13 cellular contexts compared by ENCODE assay signal in the genomic region with DNA sequence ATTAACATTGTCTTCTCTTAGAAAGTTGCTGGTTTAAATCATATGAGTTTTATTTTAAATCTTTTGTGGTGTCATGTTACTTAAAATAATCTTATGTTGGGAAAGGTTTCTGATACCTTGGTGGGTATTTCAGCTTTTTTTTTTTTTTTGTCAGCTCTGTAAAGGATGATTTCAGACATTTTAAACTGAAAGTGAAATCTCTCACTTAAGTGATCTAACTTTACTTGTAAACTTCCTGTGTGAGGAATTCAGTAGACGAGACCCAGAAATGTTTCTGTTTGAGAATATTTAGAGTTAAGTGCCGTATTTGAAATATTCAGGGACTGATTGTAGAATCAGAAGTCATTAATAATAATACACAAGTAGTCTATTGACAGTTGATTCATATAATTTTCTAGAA. TPM values are rescaled to one million over a fixed set of nuclear protein-coding genes. Genes with fewer than 3 reads are reported as not detected.
DNase-seq lines count a peak whose midpoint lies in the region; ATAC-seq, FAIRE-seq and TF ChIP-seq lines count a peak whose summit lies in the region.
"Had no signal": no experiment of that assay in that cellular context is flagged by ENCODE, and none has a peak within 500 bp of the region (broad histone marks: within the 10 kb centered on the region; RNA-seq: fewer than 3 reads in every experiment).

No MANE protein-coding gene starts in this region.

- H3K9me3 ChIP-seq in naive thymus-derived CD4-positive, alpha-beta T cell (ENCODE audit: control insufficient read depth in 2 of 3, low read length in 3 of 3) = no peaks in the 10 kb centered on the region
- H3K9me3 ChIP-seq in testis = no peaks in the 10 kb centered on the region
- H3K9me3 ChIP-seq: HAP-1 had no signal

- intact Hi-C loops in naive thymus-derived CD4-positive, alpha-beta T cell (cut with micrococcal nuclease) = loop anchor here (1.0 to 2.0 kb wide), 2 partner anchors 15 to 75 kb away; partner anchors contain the start of gene YLPM1 (in 2 of the 2)
- intact Hi-C loops in testis (cut with DNase I; ENCODE audit: low total_unique reads) = no loop called here

- in situ Hi-C loops in G401 (cut with HindIII; ENCODE audit: low sequenced_read_pairs) (no loop called here), GM13976 (cut with MboI; ENCODE audit: low sequenced_read_pairs, unreplicated experiment) (no loop called here)

- 44 to 54% methylated on average over 2 of the region's 2 CpGs for WGBS in testis, 2 donors

- TF ChIP-seq POLR2A in testis (IDR thresholded peaks at IDR 0.05) = no peak

- H3K36me3 ChIP-seq in ACC112 (ENCODE audit: insufficient read depth, low read length) (0 out of 2 replicates have a peak, but pooled peaks cover 4% of the 10 kb centered on the region), testis (ENCODE audit: low read depth, missing control alignments) (no peaks in the 10 kb centered on the region)
- no peaks in the 10 kb centered on the region for H3K36me3 ChIP-seq in naive thymus-derived CD4-positive, alpha-beta T cell (ENCODE audit: control insufficient read depth in 2 of 3, insufficient read depth in 3 of 3, low read length in 3 of 3)
- H3K36me3 ChIP-seq: HAP-1 had no signal

- peak overlapping the region; percentile 90 for H3K27ac Mint-ChIP-seq in activated naive CD8-positive, alpha-beta T cell treated with anti-CD3 and anti-CD28 coated beads for 36 hours
- H3K27ac Mint-ChIP-seq in naive thymus-derived CD4-positive, alpha-beta T cell = peak overlapping the region; percentile 80 to 99 (median 95)
- H3K27ac Mint-ChIP-seq: neural progenitor cell had no signal

- POLR2A ChIA-PET in naive thymus-derived CD4-positive, alpha-beta T cell (lab: Charles Lee) = interaction anchor here (1.4 to 1.9 kb wide), 3 partner anchors 17 to 61 kb away, joined by 3 to 5 read pairs (median 5); no protein-coding TSS in a partner anchor

- H3K36me3 Mint-ChIP-seq in activated naive CD8-positive, alpha-beta T cell treated with anti-CD3 and anti-CD28 coated beads for 36 hours = peaks cover 20% of the 10 kb centered on the region
- peaks cover 0 to 26% (median 0%) of the 10 kb centered on the region in 5 donors for H3K36me3 Mint-ChIP-seq in naive thymus-derived CD4-positive, alpha-beta T cell

- no peaks in the 10 kb centered on the region for H3K27me3 Mint-ChIP-seq in activated naive CD8-positive, alpha-beta T cell treated with anti-CD3 and anti-CD28 coated beads for 36 hours
- H3K27me3 Mint-ChIP-seq in naive thymus-derived CD4-positive, alpha-beta T cell = no peaks in the 10 kb centered on the region

- H2AFZ ChIP-seq in ACC112 (ENCODE audit: low read length, unreplicated experiment) = no peak overlapping the region
- H2AFZ ChIP-seq: neural progenitor cell had no signal

- CTCF ChIA-PET in naive thymus-derived CD4-positive, alpha-beta T cell (lab: Charles Lee) = interaction anchor here (1.0 to 1.4 kb wide), 2 partner anchors 24 to 68 kb away, joined by 4 to 5 read pairs; no protein-coding TSS in a partner anchor

- TF ChIP-seq CTCF in testis (IDR thresholded peaks at IDR 0.05) (no peak), GM13976 (IDR thresholded peaks at IDR 0.05; ENCODE audit: borderline replicate concordance, control extremely low read depth, extremely low read depth, insufficient read depth, missing control alignments) (no peak)

- H3K4me3 ChIP-seq in ACC112 (ENCODE audit: low read depth, low read length) (peak overlapping the region; percentile 27), testis (no peak overlapping the region)
- no peak overlapping the region for H3K4me3 ChIP-seq in naive thymus-derived CD4-positive, alpha-beta T cell (ENCODE audit: low read length)
- H3K4me3 ChIP-seq: HAP-1, neural progenitor cell had no signal

- H3K4me3 Mint-ChIP-seq in activated naive CD8-positive, alpha-beta T cell treated with anti-CD3 and anti-CD28 coated beads for 36 hours = peak overlapping the region; percentile 56
- H3K4me3 Mint-ChIP-seq in naive thymus-derived CD4-positive, alpha-beta T cell = peak overlapping the region; percentile 30 to 87 (median 82)
- H3K4me3 Mint-ChIP-seq: neural progenitor cell had no signal

- DNase-seq in activated naive CD8-positive, alpha-beta T cell treated with anti-CD3 and anti-CD28 coated beads for 36 hours = no peak
- peak in 7 of 9 donors; percentile 34 to 62 (median 46) for DNase-seq in naive thymus-derived CD4-positive, alpha-beta T cell
- DNase-seq in testis (no peak), NCI-H82 (lab: John Stamatoyannopoulos, UW) (no peak), G401 (ENCODE audit: low spot score) (no peak), GM13976 (ENCODE audit: low spot score) (no peak)
- DNase-seq: activated CD4-positive, alpha-beta T cell treated with anti-CD3 and anti-CD28 coated beads, Interleukin-2, amount 50 U/mL, for 4 hours; NCI-H2171 had no signal

- H3K9me3 Mint-ChIP-seq in activated naive CD8-positive, alpha-beta T cell treated with anti-CD3 and anti-CD28 coated beads for 36 hours = no peaks in the 10 kb centered on the region
- no peaks in the 10 kb centered on the region for H3K9me3 Mint-ChIP-seq in naive thymus-derived CD4-positive, alpha-beta T cell
- H3K9me3 Mint-ChIP-seq: neural progenitor cell had no signal

- peak overlapping the region; percentile 12; the same call in 1 of the 2 replicates for H3K27ac ChIP-seq in ACC112 (ENCODE audit: low read depth, low read length)
- H3K27ac ChIP-seq in naive thymus-derived CD4-positive, alpha-beta T cell (ENCODE audit: low read depth, low read length) = peak overlapping the region; percentile 72
- peak overlapping the region in 1 of 2 donors; percentile 61 for H3K27ac ChIP-seq in testis
- H3K27ac ChIP-seq: epithelial cell of prostate, neural progenitor cell had no signal

- H3K4me1 ChIP-seq in ACC112 (ENCODE audit: control insufficient read depth, insufficient read depth, low read length, unreplicated experiment) = peaks cover 14% of the 10 kb centered on the region
- H3K4me1 ChIP-seq in naive thymus-derived CD4-positive, alpha-beta T cell (ENCODE audit: control insufficient read depth in 2 of 2, insufficient read depth in 2 of 2, low read length in 2 of 2) = peaks cover 48 to 65% of the 10 kb centered on the region in 2 donors
- H3K4me1 ChIP-seq in testis = peaks cover 4% of the 10 kb centered on the region
- H3K4me1 ChIP-seq: neural progenitor cell had no signal

- peak; percentile 48 for FAIRE-seq in G401.6 (lab: Jason Lieb, UNC)

- H3K4me1 Mint-ChIP-seq in activated naive CD8-positive, alpha-beta T cell treated with anti-CD3 and anti-CD28 coated beads for 36 hours = peaks cover 77% of the 10 kb centered on the region
- peaks cover 47 to 93% (median 86%) of the 10 kb centered on the region in 7 donors for H3K4me1 Mint-ChIP-seq in naive thymus-derived CD4-positive, alpha-beta T cell
- H3K4me1 Mint-ChIP-seq: neural progenitor cell had no signal

- no peaks in the 10 kb centered on the region for H3K27me3 ChIP-seq in ACC112 (ENCODE audit: insufficient read depth, low read length)
- H3K27me3 ChIP-seq in naive thymus-derived CD4-positive, alpha-beta T cell (ENCODE audit: control insufficient read depth in 2 of 2, insufficient read depth in 2 of 2, low read length in 2 of 2) = no peaks in the 10 kb centered on the region
- no peaks in the 10 kb centered on the region for H3K27me3 ChIP-seq in testis
- H3K27me3 ChIP-seq: neural progenitor cell had no signal

- ATAC-seq in naive thymus-derived CD4-positive, alpha-beta T cell = peak; percentile 75

- no peaks in the 10 kb centered on the region for H3K79me2 ChIP-seq in ACC112 (ENCODE audit: control insufficient read depth, insufficient read depth, low read length, unreplicated experiment)

RNA-seq across cellular contexts. Expression of gene PROX2, which starts 37.8 kb away (rescaled TPM):
- 1 to 10 TPM in 1 of 2 experiments, under 1 TPM in 1; 0.87 to 1.5 TPM for total RNA-seq in activated naive CD8-positive, alpha-beta T cell treated with anti-CD3 and anti-CD28 coated beads for 36 hours
- under 1 TPM in 2 of 5 experiments, not detected in 3; 0.13 to 0.54 TPM for total RNA-seq in naive thymus-derived CD4-positive, alpha-beta T cell
- polyA plus RNA-seq in naive thymus-derived CD4-positive, alpha-beta T cell = under 1 TPM; 0.05 to 0.06 TPM
- under 1 TPM; 0.06 to 0.08 TPM for total RNA-seq in testis
- polyA plus RNA-seq in testis (ENCODE audit: insufficient read depth, low read depth, low replicate concordance) = 0.08 TPM
- not detected in 2 replicates for total RNA-seq in G401 (2014; rRNA removed; shearing (Covaris generic))

RNA-seq across cellular contexts. Expression of gene DLST, which starts 43.6 kb away (rescaled TPM):
- total RNA-seq in activated naive CD8-positive, alpha-beta T cell treated with anti-CD3 and anti-CD28 coated beads for 36 hours = 100 to 1,000 TPM; 134 to 136 TPM
- total RNA-seq in naive thymus-derived CD4-positive, alpha-beta T cell = 100 to 1,000 TPM in 2 of 5 experiments, 10 to 100 TPM in 3; 90.0 to 132 (median 96.5) TPM
- 1 to 10 TPM; 8.9 to 9.2 TPM for polyA plus RNA-seq in naive thymus-derived CD4-positive, alpha-beta T cell
- total RNA-seq in testis = 10 to 100 TPM; 82.0 to 98.1 TPM
- polyA plus RNA-seq in testis (ENCODE audit: insufficient read depth, low read depth, low replicate concordance) = 82.8 TPM
- 93.5 and 101 TPM in 2 replicates for total RNA-seq in G401 (2014; rRNA removed; shearing (Covaris generic))

Comparison
In these comparisons a context has a peak if more than half of its experiments do, and no peak if none do; other contexts are left out.
1. DNase-seq: peak in naive thymus-derived CD4-positive, alpha-beta T cell (7 of 9); none in activated naive CD8-positive, alpha-beta T cell treated with anti-CD3 and anti-CD28 coated beads for 36 hours (single experiment), testis (single experiment), NCI-H82 (single experiment), G401 (single experiment) and GM13976 (single experiment).